1 cellular context compared by ENCODE assay signal in genomic region chr2:264493-265468, GRCh38.
TF ChIP-seq lines count a peak whose summit lies in the region.

TSS of gene ACP1 (plus strand) at chr2:264947. CDS start at chr2:264965, 18 bp downstream.

TF ChIP-seq in HepG2, 621 proteins besides CTCF, POLR2A, EP300 and RAD21 (continued from another document and continues in another):
- TF ChIP-seq, protein P1, sequence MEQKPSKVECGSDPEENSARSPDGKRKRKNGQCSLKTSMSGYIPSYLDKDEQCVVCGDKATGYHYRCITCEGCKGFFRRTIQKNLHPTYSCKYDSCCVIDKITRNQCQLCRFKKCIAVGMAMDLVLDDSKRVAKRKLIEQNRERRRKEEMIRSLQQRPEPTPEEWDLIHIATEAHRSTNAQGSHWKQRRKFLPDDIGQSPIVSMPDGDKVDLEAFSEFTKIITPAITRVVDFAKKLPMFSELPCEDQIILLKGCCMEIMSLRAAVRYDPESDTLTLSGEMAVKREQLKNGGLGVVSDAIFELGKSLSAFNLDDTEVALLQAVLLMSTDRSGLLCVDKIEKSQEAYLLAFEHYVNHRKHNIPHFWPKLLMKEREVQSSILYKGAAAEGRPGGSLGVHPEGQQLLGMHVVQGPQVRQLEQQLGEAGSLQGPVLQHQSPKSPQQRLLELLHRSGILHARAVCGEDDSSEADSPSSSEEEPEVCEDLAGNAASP (CRISPR knock-in tag; IDR thresholded peaks at IDR 0.05; ENCODE audit: borderline replicate concordance), result peak; percentile 33; the same call in 1 of the 2 replicates
- TF ChIP-seq HNRNPLL (IDR thresholded peaks at IDR 0.05; ENCODE audit: low read depth, low read length, poor library complexity, severe bottlenecking) (peak; percentile 94), LRRFIP1 (CRISPR knock-in tag; conservative IDR thresholded peaks at IDR 0.05) (no peak), HMGXB3 (CRISPR knock-in tag; IDR thresholded peaks at IDR 0.05; ENCODE audit: borderline replicate concordance) (0 out of 2 replicates have a peak, but pooled peaks have one; percentile 9), ZFX (CRISPR knock-in tag; IDR thresholded peaks at IDR 0.05; ENCODE audit: low read depth) (peak; percentile 99), SOX13 (IDR thresholded peaks at IDR 0.05) (no peak), SOX13 (CRISPR knock-in tag; conservative IDR thresholded peaks at IDR 0.05 in 1 of 2, IDR thresholded peaks at IDR 0.05 in 1 of 2) (peak in 1 of 2 experiments; percentile 6; a peak in 1 of 4 replicates), SATB2 (CRISPR knock-in tag; IDR thresholded peaks at IDR 0.05) (no peak), ZNF776 (CRISPR knock-in tag; IDR thresholded peaks at IDR 0.05) (peak; percentile 93), ZNF792 (CRISPR knock-in tag; IDR thresholded peaks at IDR 0.05) (no peak), GTF3A (CRISPR knock-in tag; conservative IDR thresholded peaks at IDR 0.05) (no peak), ZNF33B (CRISPR knock-in tag; IDR thresholded peaks at IDR 0.05) (peak; percentile 91), KDM5A (IDR thresholded peaks at IDR 0.05; ENCODE audit: borderline replicate concordance, low read length) (peak; percentile 89), ZBTB33 (CRISPR knock-in tag; IDR thresholded peaks at IDR 0.05) (no peak), CREM (IDR thresholded peaks at IDR 0.05) (no peak), CREM (CRISPR knock-in tag; IDR thresholded peaks at IDR 0.05) (no peak), DRAP1 (CRISPR knock-in tag; IDR thresholded peaks at IDR 0.05) (peak; percentile 84), ZNF614 (CRISPR knock-in tag; IDR thresholded peaks at IDR 0.05; ENCODE audit: borderline replicate concordance) (no peak; the same call in 1 of the 2 replicates), ZNF616 (CRISPR knock-in tag; IDR thresholded peaks at IDR 0.05; ENCODE audit: low read depth) (peak; percentile 95), ATF1 (CRISPR knock-in tag; IDR thresholded peaks at IDR 0.05) (no peak), NFYB (CRISPR knock-in tag; IDR thresholded peaks at IDR 0.05) (no peak), RNF2 (conservative IDR thresholded peaks at IDR 0.05; ENCODE audit: low read depth) (peak; percentile 73; the same call in 1 of the 2 replicates), PHF5A (CRISPR knock-in tag; IDR thresholded peaks at IDR 0.05; ENCODE audit: low read depth, unreplicated experiment) (no peak), ZBTB42 (CRISPR knock-in tag; IDR thresholded peaks at IDR 0.05) (0 out of 2 replicates have a peak, but pooled peaks have one; percentile 78), POLR2G (IDR thresholded peaks at IDR 0.05; ENCODE audit: low read depth, low read length) (peak; percentile 96), MIXL1 (CRISPR knock-in tag; IDR thresholded peaks at IDR 0.05) (no peak), ZNF510 (CRISPR knock-in tag; IDR thresholded peaks at IDR 0.05; ENCODE audit: low read depth) (no peak), FOXA1 (IDR thresholded peaks at IDR 0.05) (no peak), FOXA1 (CRISPR knock-in tag; IDR thresholded peaks at IDR 0.05) (peak; percentile 31; the same call in 1 of the 2 replicates), NCOA5 (CRISPR knock-in tag; IDR thresholded peaks at IDR 0.05) (no peak), SMAD9 (CRISPR knock-in tag; IDR thresholded peaks at IDR 0.05) (0 out of 2 replicates have a peak, but pooled peaks have one; percentile 26), BHLHE40 (IDR thresholded peaks at IDR 0.05; ENCODE audit: low read length) (peak; percentile 56; the same call in 1 of the 2 replicates), ZNF264 (CRISPR knock-in tag; IDR thresholded peaks at IDR 0.05) (no peak), KDM2A (CRISPR knock-in tag; IDR thresholded peaks at IDR 0.05; ENCODE audit: borderline replicate concordance, low read depth) (peak; percentile 50; the same call in 1 of the 2 replicates), RFXAP (CRISPR knock-in tag; IDR thresholded peaks at IDR 0.05; ENCODE audit: borderline replicate concordance) (no peak), ZNF343 (CRISPR knock-in tag; IDR thresholded peaks at IDR 0.05) (no peak; the same call in 1 of the 2 replicates), TARDBP (CRISPR knock-in tag; IDR thresholded peaks at IDR 0.05) (peak; percentile 78; the same call in 1 of the 2 replicates), ZNF383 (CRISPR knock-in tag; IDR thresholded peaks at IDR 0.05; ENCODE audit: borderline replicate concordance) (no peak), ZNF761 (CRISPR knock-in tag; conservative IDR thresholded peaks at IDR 0.05) (0 out of 2 replicates have a peak, but pooled peaks have one; percentile 72), ZNF777 (CRISPR knock-in tag; IDR thresholded peaks at IDR 0.05) (peak; percentile 30; the same call in 1 of the 2 replicates), ZNF83 (CRISPR knock-in tag; IDR thresholded peaks at IDR 0.05; ENCODE audit: borderline replicate concordance) (no peak), GPN1 (CRISPR knock-in tag; IDR thresholded peaks at IDR 0.05; ENCODE audit: borderline replicate concordance) (0 out of 2 replicates have a peak, but pooled peaks have one; percentile 25), ZFY (CRISPR knock-in tag; IDR thresholded peaks at IDR 0.05) (peak; percentile 95), NAIF1 (CRISPR knock-in tag; IDR thresholded peaks at IDR 0.05; ENCODE audit: borderline replicate concordance) (peak; percentile 79; the same call in 1 of the 2 replicates)
- TF ChIP-seq, protein P2, sequence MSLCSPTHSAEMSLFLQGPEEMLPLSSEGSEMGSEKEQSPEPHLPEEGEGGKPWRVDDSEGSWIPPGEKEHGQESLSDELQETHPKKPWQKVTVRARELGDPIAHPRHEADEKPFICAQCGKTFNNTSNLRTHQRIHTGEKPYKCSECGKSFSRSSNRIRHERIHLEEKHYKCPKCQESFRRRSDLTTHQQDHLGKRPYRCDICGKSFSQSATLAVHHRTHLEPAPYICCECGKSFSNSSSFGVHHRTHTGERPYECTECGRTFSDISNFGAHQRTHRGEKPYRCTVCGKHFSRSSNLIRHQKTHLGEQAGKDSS (CRISPR knock-in tag; IDR thresholded peaks at IDR 0.05; ENCODE audit: borderline replicate concordance, low read depth), result 0 out of 2 replicates have a peak, but pooled peaks have one; percentile 23
- TF ChIP-seq, protein P3, sequence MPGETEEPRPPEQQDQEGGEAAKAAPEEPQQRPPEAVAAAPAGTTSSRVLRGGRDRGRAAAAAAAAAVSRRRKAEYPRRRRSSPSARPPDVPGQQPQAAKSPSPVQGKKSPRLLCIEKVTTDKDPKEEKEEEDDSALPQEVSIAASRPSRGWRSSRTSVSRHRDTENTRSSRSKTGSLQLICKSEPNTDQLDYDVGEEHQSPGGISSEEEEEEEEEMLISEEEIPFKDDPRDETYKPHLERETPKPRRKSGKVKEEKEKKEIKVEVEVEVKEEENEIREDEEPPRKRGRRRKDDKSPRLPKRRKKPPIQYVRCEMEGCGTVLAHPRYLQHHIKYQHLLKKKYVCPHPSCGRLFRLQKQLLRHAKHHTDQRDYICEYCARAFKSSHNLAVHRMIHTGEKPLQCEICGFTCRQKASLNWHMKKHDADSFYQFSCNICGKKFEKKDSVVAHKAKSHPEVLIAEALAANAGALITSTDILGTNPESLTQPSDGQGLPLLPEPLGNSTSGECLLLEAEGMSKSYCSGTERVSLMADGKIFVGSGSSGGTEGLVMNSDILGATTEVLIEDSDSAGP (CRISPR knock-in tag; IDR thresholded peaks at IDR 0.05; ENCODE audit: borderline replicate concordance), result peak; percentile 94
- TF ChIP-seq, protein P4, sequence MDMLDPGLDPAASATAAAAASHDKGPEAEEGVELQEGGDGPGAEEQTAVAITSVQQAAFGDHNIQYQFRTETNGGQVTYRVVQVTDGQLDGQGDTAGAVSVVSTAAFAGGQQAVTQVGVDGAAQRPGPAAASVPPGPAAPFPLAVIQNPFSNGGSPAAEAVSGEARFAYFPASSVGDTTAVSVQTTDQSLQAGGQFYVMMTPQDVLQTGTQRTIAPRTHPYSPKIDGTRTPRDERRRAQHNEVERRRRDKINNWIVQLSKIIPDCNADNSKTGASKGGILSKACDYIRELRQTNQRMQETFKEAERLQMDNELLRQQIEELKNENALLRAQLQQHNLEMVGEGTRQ (IDR thresholded peaks at IDR 0.05; ENCODE audit: low read depth, low read length), result no peak
- TF ChIP-seq, protein P4 (CRISPR knock-in tag; IDR thresholded peaks at IDR 0.05; ENCODE audit: borderline replicate concordance), result no peak; the same call in 1 of the 2 replicates
- TF ChIP-seq, protein P5, sequence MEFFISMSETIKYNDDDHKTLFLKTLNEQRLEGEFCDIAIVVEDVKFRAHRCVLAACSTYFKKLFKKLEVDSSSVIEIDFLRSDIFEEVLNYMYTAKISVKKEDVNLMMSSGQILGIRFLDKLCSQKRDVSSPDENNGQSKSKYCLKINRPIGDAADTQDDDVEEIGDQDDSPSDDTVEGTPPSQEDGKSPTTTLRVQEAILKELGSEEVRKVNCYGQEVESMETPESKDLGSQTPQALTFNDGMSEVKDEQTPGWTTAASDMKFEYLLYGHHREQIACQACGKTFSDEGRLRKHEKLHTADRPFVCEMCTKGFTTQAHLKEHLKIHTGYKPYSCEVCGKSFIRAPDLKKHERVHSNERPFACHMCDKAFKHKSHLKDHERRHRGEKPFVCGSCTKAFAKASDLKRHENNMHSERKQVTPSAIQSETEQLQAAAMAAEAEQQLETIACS (CRISPR knock-in tag; IDR thresholded peaks at IDR 0.05), result peak; percentile 30; the same call in 1 of the 2 replicates
- TF ChIP-seq, protein P6, sequence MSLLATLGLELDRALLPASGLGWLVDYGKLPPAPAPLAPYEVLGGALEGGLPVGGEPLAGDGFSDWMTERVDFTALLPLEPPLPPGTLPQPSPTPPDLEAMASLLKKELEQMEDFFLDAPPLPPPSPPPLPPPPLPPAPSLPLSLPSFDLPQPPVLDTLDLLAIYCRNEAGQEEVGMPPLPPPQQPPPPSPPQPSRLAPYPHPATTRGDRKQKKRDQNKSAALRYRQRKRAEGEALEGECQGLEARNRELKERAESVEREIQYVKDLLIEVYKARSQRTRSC (CRISPR knock-in tag; IDR thresholded peaks at IDR 0.05; ENCODE audit: low read depth), result peak; percentile 85; the same call in 1 of the 2 replicates
